In the genomic region with DNA sequence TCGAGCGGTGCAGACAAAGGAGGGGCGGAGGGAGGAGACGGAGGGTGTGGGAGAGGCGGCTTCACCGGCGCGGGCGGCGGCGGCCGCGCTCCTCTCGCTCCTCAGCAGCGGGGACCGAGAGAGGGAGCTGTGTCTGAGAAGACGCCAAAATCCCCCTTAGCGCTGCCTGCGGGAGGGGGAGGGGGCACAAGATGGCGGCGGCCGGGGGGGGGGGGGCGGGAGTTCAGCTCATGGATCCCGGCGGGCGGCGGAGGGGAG, we compare ENCODE assay signal across 8 cellular contexts. TPM values are rescaled to one million over a fixed set of nuclear protein-coding genes. Genes with fewer than 3 reads are reported as not detected.
DNase-seq lines count a peak whose midpoint lies in the region; ATAC-seq and TF ChIP-seq lines count a peak whose summit lies in the region.

No MANE protein-coding gene starts in this region.

- no peaks in the 10 kb centered on the region for H3K27me3 ChIP-seq in endodermal cell (ENCODE audit: control insufficient read depth, insufficient read depth, low read length, poor library complexity, severe bottlenecking)

- H3K9me3 Mint-ChIP-seq in endodermal cell (no peaks in the 10 kb centered on the region), nephron (no peaks in the 10 kb centered on the region)

- H3K4me3 Mint-ChIP-seq in endodermal cell, result peak overlapping the region; percentile 93
- H3K4me3 Mint-ChIP-seq in nephron, result peak overlapping the region; percentile 88 to 95 (median 94)

- no peaks in the 10 kb centered on the region for H3K9me3 ChIP-seq in SK-N-MC (ENCODE audit: low read depth, low read length)
- H3K9me3 ChIP-seq in endodermal cell (ENCODE audit: control insufficient read depth, low read length), result no peaks in the 10 kb centered on the region

- DNase-seq in SK-N-MC (ENCODE audit: low read depth, low spot score) (no peak), endodermal cell (no peak), A172 (ENCODE audit: low spot score) (no peak), putamen (ENCODE audit: low spot score) (no peak)
- DNase-seq in stimulated activated CD4-positive, alpha-beta T cell treated with anti-CD3 and anti-CD28 coated beads, Interleukin-15, amount 100 ng/mL, for 24 hours, result no peak

- H3K27ac Mint-ChIP-seq in endodermal cell, result peak overlapping the region; percentile 98
- peak overlapping the region; percentile 100 for H3K27ac Mint-ChIP-seq in nephron

- peaks cover 7% of the 10 kb centered on the region for H3K4me1 ChIP-seq in endodermal cell (ENCODE audit: control insufficient read depth, insufficient read depth, low read length)

- H3K27ac ChIP-seq in SK-N-MC (peak overlapping the region; percentile 98), endodermal cell (ENCODE audit: low read depth, low read length) (peak overlapping the region; percentile 98)

- peaks cover 64% of the 10 kb centered on the region for H3K36me3 Mint-ChIP-seq in endodermal cell (ENCODE audit: low read depth)
- H3K36me3 Mint-ChIP-seq in nephron (ENCODE audit: low read depth), result peaks cover 60% of the 10 kb centered on the region

- H3K4me3 ChIP-seq in SK-N-MC (peak overlapping the region; percentile 68), endodermal cell (ENCODE audit: low read length) (no peak overlapping the region)

- H3K36me3 ChIP-seq in SK-N-MC (ENCODE audit: insufficient read depth, low read length), result peaks cover 60% of the 10 kb centered on the region
- peaks cover 74% of the 10 kb centered on the region for H3K36me3 ChIP-seq in endodermal cell (ENCODE audit: control insufficient read depth, insufficient read depth, low read length)

- WGBS in endodermal cell (ENCODE audit: insufficient coverage in 1 of 2, insufficient read length in 1 of 2), 2 experiments, result 0% methylated on average over 7 of the region's 27 CpGs; no CpG with 5 or more reads in 1 of the 2 experiments

- no peak for TF ChIP-seq CTCF in endodermal cell (conservative IDR thresholded peaks at IDR 0.05)
- no peak for TF ChIP-seq CTCF in nephron (IDR thresholded peaks at IDR 0.05; ENCODE audit: unreplicated experiment in 3 of 3)

- H3K4me1 Mint-ChIP-seq in endodermal cell, result peaks cover 26% of the 10 kb centered on the region
- H3K4me1 Mint-ChIP-seq in nephron, result peaks cover 34% of the 10 kb centered on the region

- H3K27me3 Mint-ChIP-seq in endodermal cell (ENCODE audit: insufficient read depth), result no peaks in the 10 kb centered on the region
- H3K27me3 Mint-ChIP-seq in nephron (ENCODE audit: low read depth), result no peaks in the 10 kb centered on the region

- ATAC-seq in GM18520 (IDR thresholded peaks at IDR 0.05; ENCODE audit: unreplicated experiment), result peak; percentile 8
- ATAC-seq in HG02642 (IDR thresholded peaks at IDR 0.05; ENCODE audit: poor library complexity, unreplicated experiment), result peak; percentile 29

- H3K9ac ChIP-seq in SK-N-MC (ENCODE audit: insufficient read length), result peak overlapping the region; percentile 73
- H3K9ac ChIP-seq in endodermal cell (ENCODE audit: extremely low read depth, low read length, poor library complexity, severe bottlenecking), result peak overlapping the region; percentile 75

RNA-seq across cellular contexts. Expression of a gene that starts 0.3 kb away (rescaled TPM):
- 100 to 1,000 TPM; 136 to 152 TPM for total RNA-seq in endodermal cell
- polyA plus RNA-seq in endodermal cell (2013, experiment 1 of 2), result 110 TPM
- 102 TPM for polyA plus RNA-seq in endodermal cell (2013, experiment 2 of 2)
- 23.2 and 28.1 TPM in 2 replicates for total RNA-seq in A172 (2014; rRNA removed; shearing (Covaris generic))

RNA-seq across cellular contexts. Expression of a gene that starts 27.4 kb away (rescaled TPM):
- total RNA-seq in endodermal cell, result 10 to 100 TPM; 54.9 to 58.8 TPM
- polyA plus RNA-seq in endodermal cell (2013, experiment 1 of 2), result 68.9 TPM
- polyA plus RNA-seq in endodermal cell (2013, experiment 2 of 2), result 69.4 TPM
- total RNA-seq in A172 (2014; rRNA removed; shearing (Covaris generic)), result 207 and 247 TPM in 2 replicates

RNA-seq across cellular contexts. Expression of a gene that starts 27.6 kb away (rescaled TPM):
- total RNA-seq in endodermal cell, result 1 to 10 TPM; 4.7 to 5.5 TPM
- polyA plus RNA-seq in endodermal cell (2013, experiment 1 of 2), result 4.9 TPM
- 4.5 TPM for polyA plus RNA-seq in endodermal cell (2013, experiment 2 of 2)
- 9.0 and 9.4 TPM in 2 replicates for total RNA-seq in A172 (2014; rRNA removed; shearing (Covaris generic))
